In the genomic region with DNA sequence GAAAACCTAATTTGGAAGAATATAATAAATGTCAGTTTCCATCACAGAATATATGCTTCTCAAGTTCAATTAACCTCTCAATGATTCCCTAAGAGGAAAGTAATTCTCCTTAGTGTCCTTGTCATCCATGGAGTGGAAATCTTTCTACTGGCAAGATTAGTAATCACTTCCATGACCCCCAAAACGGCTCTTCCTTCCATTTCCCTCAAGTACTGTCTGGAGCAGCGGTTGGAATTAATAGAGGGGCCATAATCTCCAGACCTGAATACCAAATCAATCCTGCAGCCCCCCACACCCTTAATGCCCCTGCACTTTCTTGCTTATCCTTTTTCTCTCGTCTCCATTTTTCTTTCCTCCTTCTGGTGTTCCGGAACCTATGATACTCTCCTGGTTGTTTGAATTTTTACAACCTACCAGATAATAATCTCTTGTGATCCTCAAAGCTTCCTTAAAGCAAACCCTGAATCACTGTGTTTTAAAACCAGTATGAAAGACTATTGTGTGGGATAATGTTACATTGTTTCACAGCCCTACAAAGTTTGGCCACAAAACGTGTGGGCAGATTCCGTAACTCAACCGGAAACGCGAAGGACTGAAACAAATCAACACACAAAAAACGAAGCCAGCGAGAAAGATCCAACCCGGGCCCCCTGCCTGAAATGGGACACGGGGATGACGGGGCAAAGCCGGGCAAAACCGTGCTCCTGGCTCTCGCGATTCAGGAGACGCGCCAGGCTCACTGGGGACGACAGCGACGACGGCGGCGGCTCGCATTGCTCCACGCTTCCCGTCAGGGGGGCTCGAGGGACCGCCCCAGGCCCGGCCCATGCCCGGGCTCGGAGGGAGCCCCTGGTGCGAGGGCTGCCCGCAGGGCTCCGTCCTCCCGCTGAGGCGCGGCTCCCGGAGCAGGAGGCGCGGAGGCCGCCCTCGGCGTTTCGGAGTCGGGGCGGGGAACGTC, we compare ENCODE assay signal across 8 cellular contexts. TPM values are rescaled to one million over a fixed set of nuclear protein-coding genes. Genes with fewer than 3 reads are reported as not detected.
A peak's percentile ranks its signal among the peaks of the same experiment; 100 is the strongest.
DNase-seq lines count a peak whose midpoint lies in the region; ATAC-seq, FAIRE-seq and TF ChIP-seq lines count a peak whose summit lies in the region.
"Not testable (repeated sequence)": the region's sequence is repeated elsewhere in the genome, so short reads cannot be mapped to it uniquely, and the experiment has no call there.

No MANE protein-coding gene starts in this region.

- dilution Hi-C loops in mammary epithelial cell (cut with HindIII; ENCODE audit: low sequenced_read_pairs): not testable (repeated sequence)

- peak overlapping the region; percentile 78 for H2AFZ ChIP-seq in mammary epithelial cell (ENCODE audit: low read depth, low read length)

- H3K27ac ChIP-seq in mammary epithelial cell (ENCODE audit: insufficient read depth, low read depth, low read length) (peak overlapping the region; percentile 80), prostate gland (peak overlapping the region; percentile 85 to 91), upper lobe of left lung (peak overlapping the region; percentile 86 to 92 (median 86))

- H3K4me3 ChIP-seq in NB4 (ENCODE audit: low read depth, low read length) (peak overlapping the region; percentile 76), mammary epithelial cell (replicated peaks in 1 of 3; ENCODE audit: insufficient read depth in 1 of 3, low read depth in 2 of 3, low read length in 3 of 3) (peak overlapping the region; percentile 43 to 79 (median 58)), iPS-11a (ENCODE audit: low read depth, low read length) (peak overlapping the region; percentile 51), prostate gland (peak overlapping the region; percentile 69 to 81), upper lobe of left lung (peak overlapping the region; percentile 59 to 85 (median 66))

- CTCF ChIA-PET in mammary epithelial cell (lab: Charles Lee; ENCODE audit: low non-redundant PET): not testable (repeated sequence)

- intact Hi-C loops in mammary epithelial cell (cut with micrococcal nuclease); prostate gland (cut with DNase I): not testable (repeated sequence)

- TF ChIP-seq POLR2A in GM12892 (IDR thresholded peaks at IDR 0.05; ENCODE audit: low read depth, low read length); NB4 (IDR thresholded peaks at IDR 0.05; ENCODE audit: extremely low read depth, insufficient read length); prostate gland (IDR thresholded peaks at IDR 0.05); upper lobe of left lung (IDR thresholded peaks at IDR 0.05): not testable (repeated sequence)

- peak overlapping the region; percentile 56 for H3K4me2 ChIP-seq in mammary epithelial cell (ENCODE audit: insufficient read depth, low read depth, low read length)

- WGBS in mammary epithelial cell (ENCODE audit: low coverage, missing lambda C conversion rate): 32% methylated on average over 33 of the region's 50 CpGs
- 29% methylated on average over 50 of the region's 50 CpGs for WGBS in prostate gland
- 30 to 32% methylated on average over 28 to 50 of the region's 50 CpGs for WGBS in upper lobe of left lung, 2 donors

- in situ Hi-C loops in mammary epithelial cell (cut with MboI; ENCODE audit: low sequenced_read_pairs in 2 of 2): not testable (repeated sequence)

- H3K9me3 ChIP-seq in mammary epithelial cell (replicated peaks; ENCODE audit: insufficient read depth, low read length); prostate gland; upper lobe of left lung: not testable (repeated sequence)

- peaks cover 50% of the 10 kb centered on the region for H3K79me2 ChIP-seq in mammary epithelial cell (ENCODE audit: insufficient read depth, low read length)

- H4K20me1 ChIP-seq in mammary epithelial cell (ENCODE audit: insufficient read depth, low read length): not testable (repeated sequence)

- DNase-seq in GM12892 (ENCODE audit: insufficient read length): peak; percentile 25
- peak; percentile 81 for DNase-seq in NB4 (ENCODE audit: low read depth)
- peak; percentile 50 for DNase-seq in activated CD4-positive, CD25-positive, alpha-beta regulatory T cell treated with anti-CD3 and anti-CD28 coated beads, Interleukin-2, amount 50 U/mL, for 72 hours
- peak; percentile 74 for DNase-seq in mammary epithelial cell
- DNase-seq in prostate gland (ENCODE audit: low spot score): peak; percentile 66
- DNase-seq in upper lobe of left lung: peak; percentile 65 to 94

- H3K36me3 ChIP-seq in mammary epithelial cell (ENCODE audit: insufficient read depth, low read length); prostate gland; upper lobe of left lung: not testable (repeated sequence)

- not testable (repeated sequence) for H3K4me1 ChIP-seq in mammary epithelial cell (ENCODE audit: insufficient read depth, low read length); prostate gland (replicated peaks)
- H3K4me1 ChIP-seq in upper lobe of left lung: peaks cover 0 to 19% (median 8%) of the 10 kb centered on the region in 4 donors

- TSS peak; percentile 49 for BruUV-seq in mammary epithelial cell (replicated peaks; lab: Mats Ljungman, UMichigan)

- not testable (repeated sequence) for FAIRE-seq in GM12892 (lab: Jason Lieb, UNC)

- peak overlapping the region; percentile 73 for H3K9ac ChIP-seq in mammary epithelial cell (ENCODE audit: insufficient read depth, low read length)

- not testable (repeated sequence) for TF ChIP-seq EP300 in upper lobe of left lung (IDR thresholded peaks at IDR 0.05)

- peak; percentile 71 for ATAC-seq in HG02642 (IDR thresholded peaks at IDR 0.05; ENCODE audit: poor library complexity, unreplicated experiment)
- peak; percentile 85 to 90 for ATAC-seq in upper lobe of left lung (ENCODE audit: low FRiP score in 2 of 2)

- not testable (repeated sequence) for H3K27me3 ChIP-seq in mammary epithelial cell (ENCODE audit: insufficient read depth, low read length); prostate gland (replicated peaks; ENCODE audit: insufficient read depth); upper lobe of left lung

- not testable (repeated sequence) for TF ChIP-seq CTCF in NB4 (IDR thresholded peaks at IDR 0.05; ENCODE audit: low read depth, low read length); mammary epithelial cell (conservative IDR thresholded peaks at IDR 0.05 in 1 of 2, IDR thresholded peaks at IDR 0.05 in 1 of 2; ENCODE audit: extremely low read depth in 1 of 2, insufficient read depth in 1 of 2, low read depth in 1 of 2, low read length in 2 of 2); prostate gland (IDR thresholded peaks at IDR 0.05); upper lobe of left lung (IDR thresholded peaks at IDR 0.05)

RNA-seq across cellular contexts. Expression of gene FANK1, which starts 1.0 kb away (rescaled TPM):
- 2.5 TPM for polyA plus RNA-seq in GM12892 (2012; ENCODE audit: missing spikeins)
- total RNA-seq in mammary epithelial cell (1 to 10 TPM; 3.4 to 6.2 TPM), prostate gland (1 to 10 TPM; 2.6 to 7.9 TPM), upper lobe of left lung (10 to 100 TPM in 3 of 6 donors, 1 to 10 TPM in 3; 2.1 to 42.9 (median 16.6) TPM)
- polyA plus RNA-seq in mammary epithelial cell: 3.1 TPM
- polyA minus RNA-seq in mammary epithelial cell: not detected

RNA-seq across cellular contexts. Expression of gene DHX32, which starts 14.3 kb away (rescaled TPM):
- polyA plus RNA-seq in GM12892 (2012; ENCODE audit: missing spikeins): 16.1 TPM
- total RNA-seq in mammary epithelial cell (10 to 100 TPM; 46.4 to 53.7 TPM), prostate gland (10 to 100 TPM; 39.3 to 53.5 TPM), upper lobe of left lung (10 to 100 TPM in 5 of 6 donors, 1 to 10 TPM in 1; 9.4 to 37.2 (median 28.0) TPM)
- 31.8 TPM for polyA plus RNA-seq in mammary epithelial cell
- polyA minus RNA-seq in mammary epithelial cell: 45.5 TPM

Comparison
In these comparisons a context has a peak if more than half of its experiments do, and no peak if none do; other contexts are left out.
1. Peak in every context shown above with its lines: DNase-seq, ATAC-seq, H3K4me3 ChIP-seq and H3K27ac ChIP-seq.
2. DNase-seq: peak in every context shown above with its lines; median percentile 81 in NB4; 80 in upper lobe of left lung; 74 in mammary epithelial cell; 66 in prostate gland; 50 in activated CD4-positive, CD25-positive, alpha-beta regulatory T cell treated with anti-CD3 and anti-CD28 coated beads, Interleukin-2, amount 50 U/mL, for 72 hours; 25 in GM12892.